16 cellular contexts compared by ENCODE assay signal in the genomic region with DNA sequence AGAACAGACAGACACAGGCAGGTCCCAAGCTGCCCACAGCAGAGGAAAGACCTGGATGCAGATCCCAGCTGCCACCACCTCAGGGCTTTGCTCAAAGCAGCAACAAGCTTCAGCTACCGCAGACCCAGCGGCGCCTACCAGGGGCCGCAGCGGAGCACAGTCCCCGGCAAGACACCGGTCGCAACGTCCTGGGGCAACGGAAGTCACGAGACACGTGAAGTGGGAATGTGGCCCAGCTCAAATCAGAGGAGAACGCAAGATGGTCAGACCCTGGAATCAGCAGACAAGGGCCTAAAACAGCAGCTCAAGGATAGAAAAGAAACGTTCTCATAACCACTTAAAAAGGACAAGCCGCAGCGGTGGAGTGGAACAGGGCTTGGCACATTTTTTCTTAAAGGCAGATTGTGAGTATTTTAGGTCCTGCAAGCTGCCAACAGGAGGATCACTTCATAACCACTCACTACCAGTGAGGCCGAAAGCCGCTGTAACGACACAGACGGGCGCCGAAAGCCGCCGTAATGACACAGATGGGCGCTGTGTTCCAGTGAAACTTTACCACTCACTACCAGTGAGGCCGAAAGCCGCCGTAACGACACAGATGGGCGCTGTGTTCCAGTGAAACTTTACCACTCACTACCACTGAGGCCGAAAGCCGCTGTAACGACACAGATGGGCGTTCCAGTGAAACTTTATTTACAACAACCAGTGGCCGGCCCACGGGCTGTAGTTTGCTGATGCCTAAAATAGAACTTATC. TPM values are rescaled to one million over a fixed set of nuclear protein-coding genes. Genes with fewer than 3 reads are reported as not detected.
DNase-seq lines count a peak whose midpoint lies in the region; TF ChIP-seq lines count a peak whose summit lies in the region.
"Had no signal": no experiment of that assay in that cellular context is flagged by ENCODE, and none has a peak within 500 bp of the region (broad histone marks: within the 10 kb centered on the region; RNA-seq: fewer than 3 reads in every experiment).

No MANE protein-coding gene starts in this region.

- peak overlapping the region; percentile 71 for H3K18ac ChIP-seq in neuronal stem cell (ENCODE audit: low read length)

- no peak overlapping the region for H3K4ac ChIP-seq in neuronal stem cell (ENCODE audit: low read length)

- TF ChIP-seq CTCF in endodermal cell (conservative IDR thresholded peaks at IDR 0.05): peak; percentile 15

- no peak overlapping the region for H4K91ac ChIP-seq in neuronal stem cell (ENCODE audit: low read depth, low read length, poor library complexity)

- no peak overlapping the region for H3K4me2 ChIP-seq in neuronal stem cell (ENCODE audit: insufficient read depth, low read length, poor library complexity, severe bottlenecking)

- H2AFZ ChIP-seq in neuronal stem cell (ENCODE audit: low read length): peak overlapping the region; percentile 2

- 88 to 90% methylated on average over 35 to 36 of the region's 36 CpGs for WGBS in endodermal cell (ENCODE audit: insufficient coverage in 1 of 2, insufficient read length in 1 of 2), 2 experiments
- no CpG with 5 or more reads among the region's 36 CpGs for WGBS in neuronal stem cell (ENCODE audit: extremely low coverage in 2 of 2, insufficient read length in 2 of 2, insufficient replicate concordance in 1 of 2), 2 donors

- peak overlapping the region; percentile 49 for H2BK15ac ChIP-seq in neuronal stem cell (ENCODE audit: low read length)

- H3K9me3 Mint-ChIP-seq in endodermal cell: peaks cover 1% of the 10 kb centered on the region
- H3K9me3 Mint-ChIP-seq: activated CD4-positive, alpha-beta T cell treated with anti-CD3 and anti-CD28 coated beads, Interleukin-2, amount 10 ng/mL, durations not matched to agents 7 days and 5 days had no signal

- no peak overlapping the region for H2AK5ac ChIP-seq in neuronal stem cell (ENCODE audit: low read depth, low read length)

- no peaks in the 10 kb centered on the region for H3K36me3 Mint-ChIP-seq in endodermal cell (ENCODE audit: low read depth)

- H3K27me3 ChIP-seq in endodermal cell (ENCODE audit: control insufficient read depth, insufficient read depth, low read length, poor library complexity, severe bottlenecking): no peaks in the 10 kb centered on the region
- peaks cover 3 to 28% (median 25%) of the 10 kb centered on the region in 3 experiments for H3K27me3 ChIP-seq in neuronal stem cell (ENCODE audit: control insufficient read depth in 3 of 3, insufficient read depth in 3 of 3, low read depth in 1 of 3, low read length in 3 of 3)

- H3K4me1 Mint-ChIP-seq in endodermal cell: no peaks in the 10 kb centered on the region
- H3K4me1 Mint-ChIP-seq: activated CD4-positive, alpha-beta T cell treated with anti-CD3 and anti-CD28 coated beads, Interleukin-2, amount 10 ng/mL, durations not matched to agents 7 days and 5 days had no signal

- no peak overlapping the region for H2BK5ac ChIP-seq in neuronal stem cell (ENCODE audit: low read length)

- no peaks in the 10 kb centered on the region for H3K79me1 ChIP-seq in neuronal stem cell (ENCODE audit: low read depth, low read length)

- peak overlapping the region; percentile 17 for H4K8ac ChIP-seq in neuronal stem cell (ENCODE audit: low read depth, low read length)

- H3K36me3 ChIP-seq in endodermal cell (ENCODE audit: control insufficient read depth, insufficient read depth, low read length): no peaks in the 10 kb centered on the region
- no peaks in the 10 kb centered on the region for H3K36me3 ChIP-seq in neuronal stem cell (replicated peaks in 1 of 2; ENCODE audit: control insufficient read depth in 2 of 2, insufficient read depth in 2 of 2, low read length in 2 of 2)
- H3K36me3 ChIP-seq: esophagus muscularis mucosa had no signal

- H3K9me3 ChIP-seq in endodermal cell (ENCODE audit: control insufficient read depth, low read length) (no peaks in the 10 kb centered on the region), neuronal stem cell (replicated peaks in 1 of 2; ENCODE audit: control insufficient read depth in 2 of 2, insufficient read depth in 1 of 2, low read depth in 1 of 2, low read length in 2 of 2) (no peaks in the 10 kb centered on the region)
- H3K9me3 ChIP-seq: esophagus muscularis mucosa had no signal

- H3K4me3 Mint-ChIP-seq in endodermal cell: no peak overlapping the region
- H3K4me3 Mint-ChIP-seq: activated CD4-positive, alpha-beta T cell treated with anti-CD3 and anti-CD28 coated beads, Interleukin-2, amount 10 ng/mL, durations not matched to agents 7 days and 5 days had no signal

- no peaks in the 10 kb centered on the region for H3K4me1 ChIP-seq in endodermal cell (ENCODE audit: control insufficient read depth, insufficient read depth, low read length)
- peaks cover 0 to 5% of the 10 kb centered on the region in 2 donors for H3K4me1 ChIP-seq in neuronal stem cell (ENCODE audit: control insufficient read depth in 2 of 2, insufficient read depth in 1 of 2, low read depth in 1 of 2, low read length in 2 of 2)

- H3K9ac ChIP-seq in endodermal cell (ENCODE audit: extremely low read depth, low read length, poor library complexity, severe bottlenecking) (no peak overlapping the region), neuronal stem cell (ENCODE audit: low read depth, low read length, poor library complexity) (no peak overlapping the region)

- H3K4me3 ChIP-seq in endodermal cell (ENCODE audit: low read length) (no peak overlapping the region), neuronal stem cell (ENCODE audit: low read length in 2 of 2) (no peak overlapping the region)
- H3K4me3 ChIP-seq: esophagus muscularis mucosa had no signal

- H3K14ac ChIP-seq in neuronal stem cell (ENCODE audit: low read length): no peak overlapping the region

- H3K27ac ChIP-seq in endodermal cell (ENCODE audit: low read depth, low read length) (no peak overlapping the region), neuronal stem cell (replicated peaks; ENCODE audit: low read length) (no peak overlapping the region)
- H3K27ac ChIP-seq: esophagus muscularis mucosa had no signal

- H3K23ac ChIP-seq in neuronal stem cell (ENCODE audit: low read depth, low read length, poor library complexity): no peak overlapping the region

- H2BK120ac ChIP-seq in neuronal stem cell (ENCODE audit: low read depth, low read length): no peak overlapping the region

- DNase-seq in DMS79 treated with DMSO at 0.1 percent for 48 hours (lab: John Stamatoyannopoulos, UW) (peak; percentile 90), NCI-H1694 treated with DMSO at 0.1 percent for 48 hours (lab: John Stamatoyannopoulos, UW) (peak; percentile 27), endodermal cell (peak; percentile 71), neuronal stem cell (ENCODE audit: low spot score) (no peak), NCI-H345 treated with DMSO at 0.1 percent for 48 hours (lab: John Stamatoyannopoulos, UW; ENCODE audit: unreplicated experiment) (no peak), HUDEP-2 (lab: John Stamatoyannopoulos, UW; ENCODE audit: unreplicated experiment in 76 of 76) (no peak)
- no peak for DNase-seq in NK-92 treated with Interleukin-12 subunit alpha and Interleukin-12 subunit beta, amount 100 ng/mL, for 24 hours (lab: John Stamatoyannopoulos, UW)
- DNase-seq: activated CD4-positive, alpha-beta T cell treated with anti-CD3 and anti-CD28 coated beads, Interleukin-2, amount 10 ng/mL, durations not matched to agents 7 days and 5 days; activated CD8-positive, alpha-beta memory T cell treated with anti-CD3 and anti-CD28 coated beads, Interleukin-2, amount 50 U/mL, for 4 hours; activated gamma-delta T cell; central memory CD4-positive, alpha-beta T cell; GOT3; NCI-H1436; retina; T-helper 1 cell had no signal

- H2BK12ac ChIP-seq in neuronal stem cell (ENCODE audit: low read length): no peak overlapping the region

- H3K27me3 Mint-ChIP-seq in endodermal cell (ENCODE audit: insufficient read depth): peaks cover 8% of the 10 kb centered on the region

- no peak overlapping the region for H3K27ac Mint-ChIP-seq in endodermal cell
- H3K27ac Mint-ChIP-seq: activated CD4-positive, alpha-beta T cell treated with anti-CD3 and anti-CD28 coated beads, Interleukin-2, amount 10 ng/mL, durations not matched to agents 7 days and 5 days had no signal

RNA-seq across cellular contexts. Expression of gene SLC9A3, which starts 21.7 kb away (rescaled TPM):
- total RNA-seq in endodermal cell: 1 to 10 TPM; 1.3 to 1.5 TPM
- 1.5 TPM for polyA plus RNA-seq in endodermal cell (2013, experiment 1 of 2)
- polyA plus RNA-seq in endodermal cell (2013, experiment 2 of 2): 1.4 TPM
- 3.3 TPM for polyA plus RNA-seq in neuronal stem cell (2013, experiment 1 of 2)
- 3.2 TPM for polyA plus RNA-seq in neuronal stem cell (2013, experiment 2 of 2)

RNA-seq across cellular contexts. Expression of gene EXOC3, which starts 59.5 kb away (rescaled TPM):
- total RNA-seq in endodermal cell: 10 to 100 TPM; 38.6 to 53.7 TPM
- polyA plus RNA-seq in endodermal cell (2013, experiment 1 of 2): 41.4 TPM
- polyA plus RNA-seq in endodermal cell (2013, experiment 2 of 2): 38.3 TPM
- polyA plus RNA-seq in neuronal stem cell (2013, experiment 1 of 2): 18.9 TPM
- 18.7 TPM for polyA plus RNA-seq in neuronal stem cell (2013, experiment 2 of 2)

Comparison
In these comparisons a context has a peak if more than half of its experiments do, and no peak if none do; other contexts are left out.
1. DNase-seq: peak in DMS79 treated with DMSO at 0.1 percent for 48 hours (single experiment), NCI-H1694 treated with DMSO at 0.1 percent for 48 hours (single experiment) and endodermal cell (single experiment); none in neuronal stem cell (single experiment), NCI-H345 treated with DMSO at 0.1 percent for 48 hours (single experiment), HUDEP-2 (0 of 76) and NK-92 treated with Interleukin-12 subunit alpha and Interleukin-12 subunit beta, amount 100 ng/mL, for 24 hours (single experiment).